ENCODE assay signal across 8 cellular contexts in genomic region chr17:8121531-8122390, GRCh38. TPM values are rescaled to one million over a fixed set of nuclear protein-coding genes. Genes with fewer than 3 reads are reported as not detected.
DNase-seq lines count a peak whose midpoint lies in the region; ATAC-seq and TF ChIP-seq lines count a peak whose summit lies in the region.

No MANE protein-coding gene starts in this region.

- no peak; the same call in 1 of the 2 replicates for TF ChIP-seq EP300 in Ishikawa (IDR thresholded peaks at IDR 0.05; ENCODE audit: borderline replicate concordance)

- H3K27ac Mint-ChIP-seq in T-helper 2 cell treated with Interferon-gamma antibody and Interleukin-4, amounts not matched to agents 5 μg/mL and 100 μg/mL, for 36 hours: peak overlapping the region; percentile 35
- no peak overlapping the region for H3K27ac Mint-ChIP-seq in stimulated activated effector memory CD8-positive, alpha-beta T cell treated with anti-CD3 and anti-CD28 coated beads, Interleukin-12 subunit alpha, Interleukin-12 subunit beta, amount 100 ng/mL, for 72 hours

- H3K4me3 ChIP-seq in duodenal mucosa (ENCODE audit: low read depth in 1 of 2, low read length in 2 of 2) (peak overlapping the region; percentile 66 to 67), lower leg skin (ENCODE audit: low read depth, poor library complexity, severe bottlenecking) (peak overlapping the region; percentile 38)

- peak overlapping the region; percentile 94 for H3K4me3 Mint-ChIP-seq in T-helper 2 cell treated with Interferon-gamma antibody and Interleukin-4, amounts not matched to agents 5 μg/mL and 100 μg/mL, for 36 hours
- peak overlapping the region; percentile 82 for H3K4me3 Mint-ChIP-seq in stimulated activated effector memory CD8-positive, alpha-beta T cell treated with anti-CD3 and anti-CD28 coated beads, Interleukin-12 subunit alpha, Interleukin-12 subunit beta, amount 100 ng/mL, for 72 hours

- intact Hi-C loops in lower leg skin (cut with DNase I; ENCODE audit: low total_unique reads): no loop called here

- peaks cover 2% of the 10 kb centered on the region for H3K36me3 Mint-ChIP-seq in T-helper 2 cell treated with Interferon-gamma antibody and Interleukin-4, amounts not matched to agents 5 μg/mL and 100 μg/mL, for 36 hours (ENCODE audit: low read depth)
- peaks cover 69% of the 10 kb centered on the region for H3K36me3 Mint-ChIP-seq in stimulated activated effector memory CD8-positive, alpha-beta T cell treated with anti-CD3 and anti-CD28 coated beads, Interleukin-12 subunit alpha, Interleukin-12 subunit beta, amount 100 ng/mL, for 72 hours

- no peak for TF ChIP-seq CTCF in lower leg skin (IDR thresholded peaks at IDR 0.05)

- peak; percentile 45 for ATAC-seq in stimulated activated effector memory CD8-positive, alpha-beta T cell treated with anti-CD3 and anti-CD28 coated beads, Interleukin-12 subunit alpha, Interleukin-12 subunit beta, amount 100 ng/mL, for 72 hours

- H3K4me1 Mint-ChIP-seq in T-helper 2 cell treated with Interferon-gamma antibody and Interleukin-4, amounts not matched to agents 5 μg/mL and 100 μg/mL, for 36 hours (ENCODE audit: low read depth): peaks cover 66% of the 10 kb centered on the region
- H3K4me1 Mint-ChIP-seq in stimulated activated effector memory CD8-positive, alpha-beta T cell treated with anti-CD3 and anti-CD28 coated beads, Interleukin-12 subunit alpha, Interleukin-12 subunit beta, amount 100 ng/mL, for 72 hours: peaks cover 85% of the 10 kb centered on the region

- no peak overlapping the region for H3K27ac ChIP-seq in duodenal mucosa (ENCODE audit: low read depth, low read length)

- H3K4me1 ChIP-seq in duodenal mucosa (ENCODE audit: control insufficient read depth in 1 of 2, insufficient read depth in 2 of 2, low read length in 2 of 2): peaks cover 63 to 79% of the 10 kb centered on the region in 2 donors

- no peaks in the 10 kb centered on the region for H3K36me3 ChIP-seq in duodenal mucosa (ENCODE audit: control insufficient read depth in 1 of 2, insufficient read depth in 2 of 2, low read length in 2 of 2)

- H3K9me3 ChIP-seq in duodenal mucosa (ENCODE audit: control insufficient read depth in 1 of 2, low read length in 2 of 2): no peaks in the 10 kb centered on the region

- DNase-seq in activated gamma-delta T cell (lab: John Stamatoyannopoulos, UW) (peak; percentile 26), activated gamma-delta T cell treated with Interleukin-2 at 50 U/mL for 16 hours (no peak), lower leg skin (ENCODE audit: low spot score in 2 of 2) (peak in 1 of 2 donors; percentile 91), AML-193 (lab: John Stamatoyannopoulos, UW) (no peak)
- peak; percentile 75 for DNase-seq in T-helper 2 cell treated with Interferon-gamma antibody and Interleukin-4, amounts not matched to agents 5 μg/mL and 100 μg/mL, for 36 hours (ENCODE audit: low spot score)
- peak; percentile 57 to 88 for DNase-seq in stimulated activated effector memory CD8-positive, alpha-beta T cell treated with anti-CD3 and anti-CD28 coated beads, Interleukin-12 subunit alpha, Interleukin-12 subunit beta, amount 100 ng/mL, for 72 hours (ENCODE audit: low spot score in 2 of 2)

- peaks cover 58% of the 10 kb centered on the region for H3K27me3 Mint-ChIP-seq in T-helper 2 cell treated with Interferon-gamma antibody and Interleukin-4, amounts not matched to agents 5 μg/mL and 100 μg/mL, for 36 hours (ENCODE audit: low read depth)

- H3K9me3 Mint-ChIP-seq in T-helper 2 cell treated with Interferon-gamma antibody and Interleukin-4, amounts not matched to agents 5 μg/mL and 100 μg/mL, for 36 hours: no peaks in the 10 kb centered on the region
- H3K9me3 Mint-ChIP-seq in stimulated activated effector memory CD8-positive, alpha-beta T cell treated with anti-CD3 and anti-CD28 coated beads, Interleukin-12 subunit alpha, Interleukin-12 subunit beta, amount 100 ng/mL, for 72 hours: no peaks in the 10 kb centered on the region

- WGBS in lower leg skin, 2 donors: 1% methylated on average over 44 to 77 of the region's 88 CpGs

- peak; percentile 66 for TF ChIP-seq RAD21 in Ishikawa (IDR thresholded peaks at IDR 0.05; ENCODE audit: low read depth)

- peak overlapping the region in 1 of 2 donors; percentile 19 for H3K9ac ChIP-seq in duodenal mucosa (ENCODE audit: low read depth in 1 of 2, low read length in 2 of 2)

- H3K27me3 ChIP-seq in duodenal mucosa (ENCODE audit: control insufficient read depth in 1 of 2, insufficient read depth in 2 of 2, low read length in 2 of 2): peaks cover 45 to 46% of the 10 kb centered on the region in 2 donors

- TF ChIP-seq POLR2A in lower leg skin (IDR thresholded peaks at IDR 0.05): no peak

TF ChIP-seq in Ishikawa, 13 proteins besides CTCF, POLR2A, EP300 and RAD21:
- TF ChIP-seq TCF12 (IDR thresholded peaks at IDR 0.05; ENCODE audit: low read depth): peak; percentile 39; the same call in 1 of the 2 replicates
- no peak for TF ChIP-seq FOXM1 (IDR thresholded peaks at IDR 0.05; ENCODE audit: borderline replicate concordance, low read depth)
- TF ChIP-seq MAX (IDR thresholded peaks at IDR 0.05): peak; percentile 77
- TF ChIP-seq ZBTB7A (IDR thresholded peaks at IDR 0.05; ENCODE audit: low read depth): peak; percentile 82; the same call in 1 of the 2 replicates
- no peak for TF ChIP-seq CREB1 (IDR thresholded peaks at IDR 0.05; ENCODE audit: low read depth)
- no peak for TF ChIP-seq USF1 (IDR thresholded peaks at IDR 0.05)

RNA-seq across cellular contexts. Expression of gene HES7, which starts 2.1 kb away (rescaled TPM):
- not detected for total RNA-seq in lower leg skin

RNA-seq across cellular contexts. Expression of gene ALOXE3, which starts 3.4 kb away (rescaled TPM):
- total RNA-seq in lower leg skin: 100 to 1,000 TPM in 1 of 4 donors, 10 to 100 TPM in 3; 73.8 to 143 (median 88.2) TPM

RNA-seq across cellular contexts. Expression of gene PER1, which starts 30.4 kb away (rescaled TPM):
- 100 to 1,000 TPM; 197 to 545 (median 266) TPM for total RNA-seq in lower leg skin

RNA-seq across cellular contexts. Expression of gene ALOX12B, which starts 34.2 kb away (rescaled TPM):
- 100 to 1,000 TPM; 131 to 246 (median 157) TPM for total RNA-seq in lower leg skin

RNA-seq across cellular contexts. Expression of gene VAMP2, which starts 41.0 kb away (rescaled TPM):
- 10 to 100 TPM; 43.5 to 58.9 (median 49.3) TPM for total RNA-seq in lower leg skin

Comparison
In these comparisons a context has a peak if more than half of its experiments do, and no peak if none do; other contexts are left out.
1. DNase-seq: peak in activated gamma-delta T cell (single experiment), T-helper 2 cell treated with Interferon-gamma antibody and Interleukin-4, amounts not matched to agents 5 μg/mL and 100 μg/mL, for 36 hours (single experiment) and stimulated activated effector memory CD8-positive, alpha-beta T cell treated with anti-CD3 and anti-CD28 coated beads, Interleukin-12 subunit alpha, Interleukin-12 subunit beta, amount 100 ng/mL, for 72 hours (2 of 2); none in activated gamma-delta T cell treated with Interleukin-2 at 50 U/mL for 16 hours (single experiment) and AML-193 (0 of 2).